In genomic region chr11:66850588-66851250, GRCh38 we compare ENCODE assay signal across 28 cellular contexts. TPM values are rescaled to one million over a fixed set of nuclear protein-coding genes. Genes with fewer than 3 reads are reported as not detected.
DNase-seq lines count a peak whose midpoint lies in the region; ATAC-seq, FAIRE-seq and TF ChIP-seq lines count a peak whose summit lies in the region.
"Had no signal": no experiment of that assay in that cellular context is flagged by ENCODE, and none has a peak within 500 bp of the region (broad histone marks: within the 10 kb centered on the region; RNA-seq: fewer than 3 reads in every experiment).

No MANE protein-coding gene starts in this region.

- H3K4me3 Mint-ChIP-seq in activated naive CD8-positive, alpha-beta T cell treated with anti-CD3 and anti-CD28 coated beads, Interleukin-2, amount 10 ng/mL, durations not matched to agents 7 days and 5 days = no peak overlapping the region
- no peak overlapping the region for H3K4me3 Mint-ChIP-seq in activated naive CD8-positive, alpha-beta T cell treated with anti-CD3 and anti-CD28 coated beads, Interleukin-2, amount 50 U/mL, for 24 hours
- no peak overlapping the region for H3K4me3 Mint-ChIP-seq in stimulated activated effector memory CD8-positive, alpha-beta T cell treated with anti-CD3 and anti-CD28 coated beads, Interleukin-12 subunit alpha, Interleukin-12 subunit beta, amount 100 ng/mL, for 72 hours
- H3K4me3 Mint-ChIP-seq in endothelial cell (ENCODE audit: unreplicated experiment) = no peak overlapping the region
- H3K4me3 Mint-ChIP-seq: activated CD4-positive, alpha-beta memory T cell treated with anti-CD3 and anti-CD28 coated beads, Interleukin-2, amount 10 ng/mL, durations not matched to agents 7 days and 5 days; WTC11 had no signal

- H3K27ac ChIP-seq in RWPE1 = peak overlapping the region; percentile 89
- H3K27ac ChIP-seq in HepG2 (ENCODE audit: extremely low read length, insufficient read depth, low read length) = no peak overlapping the region
- H3K27ac ChIP-seq: C4-2B, SK-N-MC had no signal

- no peak for TF ChIP-seq EP300 in HepG2 (IDR thresholded peaks at IDR 0.05; ENCODE audit: low read depth in 2 of 2, low read length in 2 of 2)
- no peak for TF ChIP-seq EP300 in HepG2 (CRISPR knock-in tag; IDR thresholded peaks at IDR 0.05; ENCODE audit: borderline replicate concordance)

- peak overlapping the region; percentile 42 for H3K27ac Mint-ChIP-seq in activated naive CD8-positive, alpha-beta T cell treated with anti-CD3 and anti-CD28 coated beads, Interleukin-2, amount 10 ng/mL, durations not matched to agents 7 days and 5 days
- H3K27ac Mint-ChIP-seq in activated naive CD8-positive, alpha-beta T cell treated with anti-CD3 and anti-CD28 coated beads, Interleukin-2, amount 50 U/mL, for 24 hours = no peak overlapping the region
- peak overlapping the region; percentile 56 for H3K27ac Mint-ChIP-seq in stimulated activated effector memory CD8-positive, alpha-beta T cell treated with anti-CD3 and anti-CD28 coated beads, Interleukin-12 subunit alpha, Interleukin-12 subunit beta, amount 100 ng/mL, for 72 hours
- H3K27ac Mint-ChIP-seq in endothelial cell (ENCODE audit: unreplicated experiment) = no peak overlapping the region
- H3K27ac Mint-ChIP-seq: activated CD4-positive, alpha-beta memory T cell treated with anti-CD3 and anti-CD28 coated beads, Interleukin-2, amount 10 ng/mL, durations not matched to agents 7 days and 5 days had no signal

- H3K36me3 Mint-ChIP-seq in activated naive CD8-positive, alpha-beta T cell treated with anti-CD3 and anti-CD28 coated beads, Interleukin-2, amount 10 ng/mL, durations not matched to agents 7 days and 5 days = no peaks in the 10 kb centered on the region
- H3K36me3 Mint-ChIP-seq in activated naive CD8-positive, alpha-beta T cell treated with anti-CD3 and anti-CD28 coated beads, Interleukin-2, amount 50 U/mL, for 24 hours (ENCODE audit: low read depth) = peaks cover 3% of the 10 kb centered on the region
- H3K36me3 Mint-ChIP-seq in stimulated activated effector memory CD8-positive, alpha-beta T cell treated with anti-CD3 and anti-CD28 coated beads, Interleukin-12 subunit alpha, Interleukin-12 subunit beta, amount 100 ng/mL, for 72 hours = peaks cover 12% of the 10 kb centered on the region
- H3K36me3 Mint-ChIP-seq in endothelial cell (ENCODE audit: low read depth, unreplicated experiment) = peaks cover 10% of the 10 kb centered on the region

- H3K79me2 ChIP-seq in HepG2 (ENCODE audit: insufficient read depth, low read length) = no peaks in the 10 kb centered on the region

- no peaks in the 10 kb centered on the region for H4K20me1 ChIP-seq in HepG2 (ENCODE audit: insufficient read depth, low read length)

- 97% methylated on average over 20 of the region's 24 CpGs for WGBS in HepG2 (ENCODE audit: low lambda C conversion rate)

- H3K9me3 Mint-ChIP-seq in activated naive CD8-positive, alpha-beta T cell treated with anti-CD3 and anti-CD28 coated beads, Interleukin-2, amount 10 ng/mL, durations not matched to agents 7 days and 5 days = no peaks in the 10 kb centered on the region
- H3K9me3 Mint-ChIP-seq in activated naive CD8-positive, alpha-beta T cell treated with anti-CD3 and anti-CD28 coated beads, Interleukin-2, amount 50 U/mL, for 24 hours = no peaks in the 10 kb centered on the region
- no peaks in the 10 kb centered on the region for H3K9me3 Mint-ChIP-seq in stimulated activated effector memory CD8-positive, alpha-beta T cell treated with anti-CD3 and anti-CD28 coated beads, Interleukin-12 subunit alpha, Interleukin-12 subunit beta, amount 100 ng/mL, for 72 hours
- no peaks in the 10 kb centered on the region for H3K9me3 Mint-ChIP-seq in endothelial cell (ENCODE audit: unreplicated experiment)
- H3K9me3 Mint-ChIP-seq: activated CD4-positive, alpha-beta memory T cell treated with anti-CD3 and anti-CD28 coated beads, Interleukin-2, amount 10 ng/mL, durations not matched to agents 7 days and 5 days; WTC11 had no signal

- H3K4me3 ChIP-seq in HepG2 (replicated peaks in 1 of 3; ENCODE audit: insufficient read depth in 1 of 3, low read depth in 2 of 3, low read length in 3 of 3) = no peak overlapping the region
- H3K4me3 ChIP-seq: HAP-1, SK-N-MC had no signal

- CTCF ChIA-PET in RWPE1 (lab: Yijun Ruan, JAX) = interaction anchor here (0.6 kb wide), 1 partner anchor 173 kb away, joined by 3 read pairs; no protein-coding TSS in a partner anchor
- CTCF ChIA-PET in HepG2 (lab: Yijun Ruan, JAX; ENCODE audit: low intra/inter-chr PET ratio, low total read pairs) = no interaction called here

- POLR2A ChIA-PET in activated naive CD8-positive, alpha-beta T cell treated with anti-CD3 and anti-CD28 coated beads, Interleukin-2, amount 10 ng/mL, durations not matched to agents 7 days and 5 days (lab: Charles Lee) = no interaction called here
- POLR2A ChIA-PET in RWPE1 (lab: Yijun Ruan, JAX; ENCODE audit: low non-redundant PET) (no interaction called here), HepG2 (lab: Yijun Ruan, JAX) (no interaction called here)

- H3K4me1 ChIP-seq in HepG2 (ENCODE audit: insufficient read depth, low read length) = peaks cover 10% of the 10 kb centered on the region

- no TSS peak for BruUV-seq in HepG2 (replicated peaks; lab: Mats Ljungman, UMichigan)

- no peaks in the 10 kb centered on the region for H3K27me3 Mint-ChIP-seq in activated naive CD8-positive, alpha-beta T cell treated with anti-CD3 and anti-CD28 coated beads, Interleukin-2, amount 10 ng/mL, durations not matched to agents 7 days and 5 days
- H3K27me3 Mint-ChIP-seq in activated naive CD8-positive, alpha-beta T cell treated with anti-CD3 and anti-CD28 coated beads, Interleukin-2, amount 50 U/mL, for 24 hours = no peaks in the 10 kb centered on the region
- peaks cover 34% of the 10 kb centered on the region for H3K27me3 Mint-ChIP-seq in endothelial cell (ENCODE audit: unreplicated experiment)
- H3K27me3 Mint-ChIP-seq: activated CD4-positive, alpha-beta memory T cell treated with anti-CD3 and anti-CD28 coated beads, Interleukin-2, amount 10 ng/mL, durations not matched to agents 7 days and 5 days had no signal

- peaks cover 22 to 42% of the 10 kb centered on the region in 2 experiments; a peak in 4 of 5 replicates for H3K36me3 ChIP-seq in HepG2 (replicated peaks in 1 of 2; ENCODE audit: control insufficient read depth in 1 of 2, insufficient read depth in 2 of 2, low read length in 2 of 2)

- in situ Hi-C loops in HepG2 (cut with HindIII; ENCODE audit: extremely low pct_ligation_motif_present, low pct_unique_long_range_greater_than_20kb) = no loop called here

- H3K4me2 ChIP-seq in HepG2 (ENCODE audit: low read depth, low read length) = no peak overlapping the region

- no peaks in the 10 kb centered on the region for H3K27me3 ChIP-seq in HepG2 (ENCODE audit: control insufficient read depth in 1 of 2, insufficient read depth in 2 of 2, low read length in 2 of 2)

- FAIRE-seq in HepG2 (lab: Jason Lieb, UNC) = no peak
- FAIRE-seq: RCC 7860 had no signal

- no peak overlapping the region for H3K9ac ChIP-seq in HepG2 (ENCODE audit: insufficient read depth, low read depth, low read length)

- ATAC-seq in activated naive CD8-positive, alpha-beta T cell treated with anti-CD3 and anti-CD28 coated beads, Interleukin-2, amount 10 ng/mL, durations not matched to agents 7 days and 5 days (ENCODE audit: low read depth) = no peak
- no peak for ATAC-seq in activated naive CD8-positive, alpha-beta T cell treated with anti-CD3 and anti-CD28 coated beads, Interleukin-2, amount 50 U/mL, for 24 hours
- no peak for ATAC-seq in HepG2
- no peak for ATAC-seq in stimulated activated effector memory CD8-positive, alpha-beta T cell treated with anti-CD3 and anti-CD28 coated beads, Interleukin-12 subunit alpha, Interleukin-12 subunit beta, amount 100 ng/mL, for 72 hours
- no peak for ATAC-seq in HG03354 (IDR thresholded peaks at IDR 0.05; ENCODE audit: poor library complexity, severe bottlenecking, unreplicated experiment)
- ATAC-seq in GM18861 (IDR thresholded peaks at IDR 0.05; ENCODE audit: unreplicated experiment) = no peak
- ATAC-seq: esophagus mucosa, WTC11 had no signal

- H2AFZ ChIP-seq in HepG2 (ENCODE audit: low read length) = no peak overlapping the region

- H3K4me1 Mint-ChIP-seq in activated naive CD8-positive, alpha-beta T cell treated with anti-CD3 and anti-CD28 coated beads, Interleukin-2, amount 10 ng/mL, durations not matched to agents 7 days and 5 days = peaks cover 13% of the 10 kb centered on the region
- H3K4me1 Mint-ChIP-seq in activated naive CD8-positive, alpha-beta T cell treated with anti-CD3 and anti-CD28 coated beads, Interleukin-2, amount 50 U/mL, for 24 hours = peaks cover 15% of the 10 kb centered on the region
- peaks cover 10% of the 10 kb centered on the region for H3K4me1 Mint-ChIP-seq in stimulated activated effector memory CD8-positive, alpha-beta T cell treated with anti-CD3 and anti-CD28 coated beads, Interleukin-12 subunit alpha, Interleukin-12 subunit beta, amount 100 ng/mL, for 72 hours
- peaks cover 6% of the 10 kb centered on the region for H3K4me1 Mint-ChIP-seq in endothelial cell (ENCODE audit: unreplicated experiment)

- no peak for TF ChIP-seq RAD21 in HepG2 (CRISPR knock-in tag; IDR thresholded peaks at IDR 0.05)

- no peak for TF ChIP-seq POLR2A in HepG2 (IDR thresholded peaks at IDR 0.05; ENCODE audit: insufficient read depth in 1 of 2, low read depth in 2 of 2, low read length in 2 of 2)

- intact Hi-C loops in HepG2 (cut with micrococcal nuclease; ENCODE audit: unreplicated experiment) = no loop called here

- DNase-seq in activated naive CD8-positive, alpha-beta T cell treated with anti-CD3 and anti-CD28 coated beads, Interleukin-2, amount 10 ng/mL, durations not matched to agents 7 days and 5 days = no peak
- DNase-seq in activated naive CD8-positive, alpha-beta T cell treated with anti-CD3 and anti-CD28 coated beads, Interleukin-2, amount 50 U/mL, for 24 hours = no peak
- DNase-seq in RWPE1 (ENCODE audit: low spot score) (no peak), HepG2 (ENCODE audit: low spot score) (no peak), endothelial cell (ENCODE audit: low spot score) (no peak)
- no peak for DNase-seq in stimulated activated effector memory CD8-positive, alpha-beta T cell treated with anti-CD3 and anti-CD28 coated beads, Interleukin-12 subunit alpha, Interleukin-12 subunit beta, amount 100 ng/mL, for 72 hours (ENCODE audit: low spot score in 2 of 2)
- DNase-seq: activated CD4-positive, alpha-beta memory T cell treated with anti-CD3 and anti-CD28 coated beads, Interleukin-2, amount 10 ng/mL, durations not matched to agents 7 days and 5 days; activated naive CD4-positive, alpha-beta T cell treated with Interleukin-2 at 50 U/mL for 16 hours; activated T-cell treated with anti-CD3 and anti-CD28 coated beads for 4 hours; amygdala; Calu3; caudate nucleus; effector CD8-positive, alpha-beta T cell; foreskin melanocyte; hippocampal formation; Karpas-422; NCI-H1694; NCI-H526 treated with DMSO at 0.1 percent for 48 hours; stimulated activated CD4-positive, alpha-beta T cell treated with anti-CD3 and anti-CD28 coated beads, Interleukin-4, amount 100 ng/mL, for 24 hours; T1000 had no signal

- TF ChIP-seq CTCF in RWPE1 (conservative IDR thresholded peaks at IDR 0.05; ENCODE audit: low read depth) (no peak), HepG2 (CRISPR knock-in tag; IDR thresholded peaks at IDR 0.05) (no peak), endothelial cell (IDR thresholded peaks at IDR 0.05; ENCODE audit: unreplicated experiment) (no peak)

- no peaks in the 10 kb centered on the region for H3K9me3 ChIP-seq in HepG2 (ENCODE audit: low read length)
- H3K9me3 ChIP-seq: HAP-1 had no signal

RNA-seq across cellular contexts. Expression of gene LRFN4, which starts 6.1 kb away (rescaled TPM):
- total RNA-seq in activated naive CD8-positive, alpha-beta T cell treated with anti-CD3 and anti-CD28 coated beads, Interleukin-2, amount 10 ng/mL, durations not matched to agents 7 days and 5 days = 10 to 100 TPM; 16.4 to 17.0 TPM
- 4.4 and 6.8 TPM in 2 replicates for total RNA-seq in HepG2 (2016; rRNA removed; fragmentation: Illumina TruSeq; extraction: Trizol)
- total RNA-seq in HepG2 (2016; cell fraction: cytosol; rRNA removed; fragmentation: Illumina TruSeq; extraction: Trizol; ENCODE audit: low read depth) = 1.1 TPM in 2 replicates
- total RNA-seq in HepG2 (2016; cell fraction: insoluble cytoplasmic fraction; rRNA removed; fragmentation: Illumina TruSeq; extraction: Trizol) = 3.5 and 6.4 TPM in 2 replicates
- 4.1 and 5.5 TPM in 2 replicates for total RNA-seq in HepG2 (2016; cell fraction: membrane; rRNA removed; fragmentation: Illumina TruSeq; extraction: Trizol)
- 2.9 and 5.5 TPM in 2 replicates for total RNA-seq in HepG2 (2016; cell fraction: nucleus; rRNA removed; fragmentation: Illumina TruSeq; extraction: Trizol)
- polyA plus RNA-seq in HepG2 (2011; rRNA removed) = 1.3 and 2.4 TPM in 2 replicates
- polyA plus RNA-seq in HepG2 (2011; cell fraction: cytosol; rRNA removed) = 1.7 and 3.3 TPM in 2 replicates
- polyA plus RNA-seq in HepG2 (2011; cell fraction: nucleus; rRNA removed) = 7.1 and 9.6 TPM in 2 replicates
- polyA plus RNA-seq in HepG2 (2012) = 1.2 and 2.5 TPM in 2 replicates
- polyA plus RNA-seq in HepG2 (2016; cell fraction: cytosol; fragmentation: Illumina TruSeq; extraction: Trizol; ENCODE audit: low read depth) = 1.4 and 1.5 TPM in 2 replicates
- polyA plus RNA-seq in HepG2 (2016; cell fraction: insoluble cytoplasmic fraction; fragmentation: Illumina TruSeq; extraction: Trizol; ENCODE audit: low read depth) = 3.8 and 4.4 TPM in 2 replicates
- polyA plus RNA-seq in HepG2 (2016; cell fraction: membrane; fragmentation: Illumina TruSeq; extraction: Trizol; ENCODE audit: low read depth) = 3.3 and 4.1 TPM in 2 replicates
- 7.3 and 8.5 TPM in 2 replicates for polyA plus RNA-seq in HepG2 (2016; cell fraction: nucleus; fragmentation: Illumina TruSeq; extraction: Trizol; ENCODE audit: insufficient read depth, low read depth)
- 3.9 and 38.9 TPM in 2 replicates for polyA minus RNA-seq in HepG2 (2011; rRNA and poly(A)+ RNA removed; ENCODE audit: low replicate concordance)
- 2.7 and 3.0 TPM in 2 replicates for polyA minus RNA-seq in HepG2 (2011; cell fraction: cytosol; rRNA and poly(A)+ RNA removed)
- 1.1 and 1.5 TPM in 2 replicates for polyA minus RNA-seq in HepG2 (2011; cell fraction: nucleus; rRNA and poly(A)+ RNA removed)
- 21.4 TPM for total RNA-seq in endothelial cell (ENCODE audit: unreplicated experiment)

RNA-seq across cellular contexts. Expression of gene RCE1, which starts 7.5 kb away (rescaled TPM):
- total RNA-seq in activated naive CD8-positive, alpha-beta T cell treated with anti-CD3 and anti-CD28 coated beads, Interleukin-2, amount 10 ng/mL, durations not matched to agents 7 days and 5 days = 10 to 100 TPM; 23.0 to 27.2 TPM
- total RNA-seq in HepG2 (2016; rRNA removed; fragmentation: Illumina TruSeq; extraction: Trizol) (8.0 and 22.2 TPM in 2 replicates), endothelial cell (ENCODE audit: unreplicated experiment) (25.2 TPM)
- 5.3 and 5.8 TPM in 2 replicates for total RNA-seq in HepG2 (2016; cell fraction: cytosol; rRNA removed; fragmentation: Illumina TruSeq; extraction: Trizol; ENCODE audit: low read depth)
- 8.3 and 23.5 TPM in 2 replicates for total RNA-seq in HepG2 (2016; cell fraction: insoluble cytoplasmic fraction; rRNA removed; fragmentation: Illumina TruSeq; extraction: Trizol)
- total RNA-seq in HepG2 (2016; cell fraction: membrane; rRNA removed; fragmentation: Illumina TruSeq; extraction: Trizol) = 9.8 and 10.6 TPM in 2 replicates
- total RNA-seq in HepG2 (2016; cell fraction: nucleus; rRNA removed; fragmentation: Illumina TruSeq; extraction: Trizol) = 18.1 and 22.0 TPM in 2 replicates
- 22.4 and 29.3 TPM in 2 replicates for polyA plus RNA-seq in HepG2 (2011; rRNA removed)
- polyA plus RNA-seq in HepG2 (2011; cell fraction: cytosol; rRNA removed) = 18.4 and 29.0 TPM in 2 replicates
- polyA plus RNA-seq in HepG2 (2011; cell fraction: nucleus; rRNA removed) = 56.2 and 66.8 TPM in 2 replicates
- 14.4 and 22.1 TPM in 2 replicates for polyA plus RNA-seq in HepG2 (2012)
- polyA plus RNA-seq in HepG2 (2016; cell fraction: cytosol; fragmentation: Illumina TruSeq; extraction: Trizol; ENCODE audit: low read depth) = 5.7 and 6.5 TPM in 2 replicates
- 9.5 and 11.9 TPM in 2 replicates for polyA plus RNA-seq in HepG2 (2016; cell fraction: insoluble cytoplasmic fraction; fragmentation: Illumina TruSeq; extraction: Trizol; ENCODE audit: low read depth)
- 8.8 and 9.5 TPM in 2 replicates for polyA plus RNA-seq in HepG2 (2016; cell fraction: membrane; fragmentation: Illumina TruSeq; extraction: Trizol; ENCODE audit: low read depth)
- polyA plus RNA-seq in HepG2 (2016; cell fraction: nucleus; fragmentation: Illumina TruSeq; extraction: Trizol; ENCODE audit: insufficient read depth, low read depth) = 41.3 and 46.5 TPM in 2 replicates
- polyA minus RNA-seq in HepG2 (2011; rRNA and poly(A)+ RNA removed; ENCODE audit: low replicate concordance) = 40.2 and 41.8 TPM in 2 replicates
- polyA minus RNA-seq in HepG2 (2011; cell fraction: cytosol; rRNA and poly(A)+ RNA removed) = 11.0 and 11.1 TPM in 2 replicates
- polyA minus RNA-seq in HepG2 (2011; cell fraction: nucleus; rRNA and poly(A)+ RNA removed) = 16.7 and 18.8 TPM in 2 replicates

Comparison
In these comparisons a context has a peak if more than half of its experiments do, and no peak if none do; other contexts are left out.
1. H3K27ac Mint-ChIP-seq: peak in activated naive CD8-positive, alpha-beta T cell treated with anti-CD3 and anti-CD28 coated beads, Interleukin-2, amount 10 ng/mL, durations not matched to agents 7 days and 5 days (single experiment) and stimulated activated effector memory CD8-positive, alpha-beta T cell treated with anti-CD3 and anti-CD28 coated beads, Interleukin-12 subunit alpha, Interleukin-12 subunit beta, amount 100 ng/mL, for 72 hours (single experiment); none in activated naive CD8-positive, alpha-beta T cell treated with anti-CD3 and anti-CD28 coated beads, Interleukin-2, amount 50 U/mL, for 24 hours (single experiment) and endothelial cell (single experiment).